Comparison of ENCODE assay signal across 8 cellular contexts in genomic region chr5:74685979-74686631, GRCh38. TPM values are rescaled to one million over a fixed set of nuclear protein-coding genes. Genes with fewer than 3 reads are reported as not detected.
DNase-seq lines count a peak whose midpoint lies in the region; ATAC-seq lines count a peak whose summit lies in the region.

No MANE protein-coding gene starts in this region.

- peaks cover 30% of the 10 kb centered on the region for H3K36me3 Mint-ChIP-seq in activated T-helper 2 cell treated with anti-CD3 and anti-CD28 coated beads, Interferon-gamma antibody, Interleukin-2, Interleukin-4, amounts not matched to agents 10 μg/mL and 5 μg/mL and 100 μg/mL, durations not matched to agents 14 hours and 24 hours and 36 hours (ENCODE audit: low read depth)

- H3K27ac Mint-ChIP-seq in activated T-helper 2 cell treated with anti-CD3 and anti-CD28 coated beads, Interferon-gamma antibody, Interleukin-2, Interleukin-4, amounts not matched to agents 10 μg/mL and 5 μg/mL and 100 μg/mL, durations not matched to agents 14 hours and 24 hours and 36 hours: peak overlapping the region; percentile 23

- peaks cover 17% of the 10 kb centered on the region for H3K4me1 Mint-ChIP-seq in activated T-helper 2 cell treated with anti-CD3 and anti-CD28 coated beads, Interferon-gamma antibody, Interleukin-2, Interleukin-4, amounts not matched to agents 10 μg/mL and 5 μg/mL and 100 μg/mL, durations not matched to agents 14 hours and 24 hours and 36 hours (ENCODE audit: low read depth)

- H3K4me3 Mint-ChIP-seq in activated T-helper 2 cell treated with anti-CD3 and anti-CD28 coated beads, Interferon-gamma antibody, Interleukin-2, Interleukin-4, amounts not matched to agents 10 μg/mL and 5 μg/mL and 100 μg/mL, durations not matched to agents 14 hours and 24 hours and 36 hours (ENCODE audit: low read depth): peak overlapping the region; percentile 81

- H3K36me3 ChIP-seq in skeletal muscle tissue (ENCODE audit: control insufficient read depth in 3 of 3, insufficient read depth in 3 of 3, low read length in 3 of 3): peaks cover 2 to 6% (median 3%) of the 10 kb centered on the region in 3 donors

- H3K4me3 ChIP-seq in skeletal muscle tissue (ENCODE audit: low read length in 3 of 3): peak overlapping the region; percentile 73 to 85 (median 78)

- ATAC-seq in HG03175 (IDR thresholded peaks at IDR 0.05; ENCODE audit: unreplicated experiment): peak; percentile 73

- peak overlapping the region; percentile 81 for H3K27ac ChIP-seq in skeletal muscle tissue (ENCODE audit: low read depth, low read length)

- peaks cover 9% of the 10 kb centered on the region for H3K27me3 Mint-ChIP-seq in activated T-helper 2 cell treated with anti-CD3 and anti-CD28 coated beads, Interferon-gamma antibody, Interleukin-2, Interleukin-4, amounts not matched to agents 10 μg/mL and 5 μg/mL and 100 μg/mL, durations not matched to agents 14 hours and 24 hours and 36 hours (ENCODE audit: low read depth)

- H3K9ac ChIP-seq in skeletal muscle tissue (ENCODE audit: low read depth in 1 of 3, low read length in 3 of 3): peak overlapping the region; percentile 71 to 93 (median 87)

- H3K4me1 ChIP-seq in skeletal muscle tissue (ENCODE audit: control insufficient read depth in 3 of 3, insufficient read depth in 3 of 3, low read length in 3 of 3): peaks cover 14 to 21% (median 14%) of the 10 kb centered on the region in 3 donors

- no peaks in the 10 kb centered on the region for H3K9me3 ChIP-seq in skeletal muscle tissue (ENCODE audit: control insufficient read depth in 3 of 3, low read length in 3 of 3)

- intact Hi-C loops in activated T-helper 2 cell treated with anti-CD3 and anti-CD28 coated beads, Interferon-gamma antibody, Interleukin-2, Interleukin-4, amounts not matched to agents 10 μg/mL and 5 μg/mL and 100 μg/mL, durations not matched to agents 14 hours and 24 hours and 36 hours (cut with micrococcal nuclease): loop anchor here (2.0 to 10.0 kb wide), 2 partner anchors 81 to 369 kb away; partner anchors contain the start of genes GCNT4, GFM2 and NSA2

- H3K9me3 Mint-ChIP-seq in activated T-helper 2 cell treated with anti-CD3 and anti-CD28 coated beads, Interferon-gamma antibody, Interleukin-2, Interleukin-4, amounts not matched to agents 10 μg/mL and 5 μg/mL and 100 μg/mL, durations not matched to agents 14 hours and 24 hours and 36 hours: no peaks in the 10 kb centered on the region

- DNase-seq in stimulated activated CD4-positive, alpha-beta T cell treated with anti-CD3 and anti-CD28 coated beads, Interleukin-1b, Interleukin-23, amount 100 ng/mL, for 48 hours: peak; percentile 10
- no peak for DNase-seq in stimulated activated CD4-positive, alpha-beta T cell treated with anti-CD3 and anti-CD28 coated beads, Interleukin-12 subunit alpha, Interleukin-12 subunit beta, amount 100 ng/mL, for 4 hours
- no peak for DNase-seq in activated T-helper 2 cell treated with anti-CD3 and anti-CD28 coated beads, Interferon-gamma antibody, Interleukin-2, Interleukin-4, amounts not matched to agents 10 μg/mL and 5 μg/mL and 100 μg/mL, durations not matched to agents 14 hours and 24 hours and 36 hours (ENCODE audit: low spot score)
- DNase-seq in hepatic stellate cell (ENCODE audit: low spot score): peak; percentile 16
- no peak for DNase-seq in NCI-H524 (lab: John Stamatoyannopoulos, UW)
- DNase-seq in activated CD4-positive, CD25-positive, alpha-beta regulatory T cell (lab: John Stamatoyannopoulos, UW): no peak

- no peaks in the 10 kb centered on the region for H3K27me3 ChIP-seq in skeletal muscle tissue (ENCODE audit: control insufficient read depth in 3 of 3, insufficient read depth in 3 of 3, low read length in 3 of 3)

RNA-seq across cellular contexts. Expression of gene HEXB, which starts 1.1 kb away (rescaled TPM):
- total RNA-seq in activated T-helper 2 cell treated with anti-CD3 and anti-CD28 coated beads, Interferon-gamma antibody, Interleukin-2, Interleukin-4, amounts not matched to agents 10 μg/mL and 5 μg/mL and 100 μg/mL, durations not matched to agents 14 hours and 24 hours and 36 hours: 56.6 and 59.0 TPM in 2 replicates
- total RNA-seq in skeletal muscle tissue: 42.3 TPM

RNA-seq across cellular contexts. Expression of gene ENC1, which starts 45.6 kb away (rescaled TPM):
- 0.87 and 1.2 TPM in 2 replicates for total RNA-seq in activated T-helper 2 cell treated with anti-CD3 and anti-CD28 coated beads, Interferon-gamma antibody, Interleukin-2, Interleukin-4, amounts not matched to agents 10 μg/mL and 5 μg/mL and 100 μg/mL, durations not matched to agents 14 hours and 24 hours and 36 hours
- 35.5 TPM for total RNA-seq in skeletal muscle tissue

Comparison
In these comparisons a context has a peak if more than half of its experiments do, and no peak if none do; other contexts are left out.
1. DNase-seq: peak in stimulated activated CD4-positive, alpha-beta T cell treated with anti-CD3 and anti-CD28 coated beads, Interleukin-1b, Interleukin-23, amount 100 ng/mL, for 48 hours (single experiment) and hepatic stellate cell (single experiment); none in stimulated activated CD4-positive, alpha-beta T cell treated with anti-CD3 and anti-CD28 coated beads, Interleukin-12 subunit alpha, Interleukin-12 subunit beta, amount 100 ng/mL, for 4 hours (single experiment), activated T-helper 2 cell treated with anti-CD3 and anti-CD28 coated beads, Interferon-gamma antibody, Interleukin-2, Interleukin-4, amounts not matched to agents 10 μg/mL and 5 μg/mL and 100 μg/mL, durations not matched to agents 14 hours and 24 hours and 36 hours (single experiment), NCI-H524 (0 of 2) and activated CD4-positive, CD25-positive, alpha-beta regulatory T cell (0 of 4).
2. RNA of gene ENC1, which starts 45.6 kb away (total RNA-seq): 35.5 TPM in skeletal muscle tissue (single experiment); 0.87 to 1.2 TPM in activated T-helper 2 cell treated with anti-CD3 and anti-CD28 coated beads, Interferon-gamma antibody, Interleukin-2, Interleukin-4, amounts not matched to agents 10 μg/mL and 5 μg/mL and 100 μg/mL, durations not matched to agents 14 hours and 24 hours and 36 hours; every median in the first group is over 10 times any median in the second.